Comparison of ENCODE assay signal across 8 cellular contexts in genomic region chr17:41919165-41919817, GRCh38. TPM values are rescaled to one million over a fixed set of nuclear protein-coding genes. Genes with fewer than 3 reads are reported as not detected.
DNase-seq lines count a peak whose midpoint lies in the region; ATAC-seq and TF ChIP-seq lines count a peak whose summit lies in the region.

No MANE protein-coding gene starts in this region.

- H3K27me3 Mint-ChIP-seq in CD4-positive, alpha-beta memory T cell: no peaks in the 10 kb centered on the region
- H3K27me3 Mint-ChIP-seq in GM23338 (ENCODE audit: insufficient read depth, low read depth, poor library complexity): peaks cover 15% of the 10 kb centered on the region
- peaks cover 0 to 9% (median 9%) of the 10 kb centered on the region in 3 donors for H3K27me3 Mint-ChIP-seq in immature natural killer cell (ENCODE audit: low read depth in 3 of 3)

- H2AFZ ChIP-seq in GM23338 (peak overlapping the region; percentile 95), smooth muscle cell (ENCODE audit: low read depth) (peak overlapping the region; percentile 56)

- TF ChIP-seq CTCF in GM23338 (conservative IDR thresholded peaks at IDR 0.05; ENCODE audit: low read depth in 2 of 2): no peak
- TF ChIP-seq CTCF in astrocyte of the spinal cord (IDR thresholded peaks at IDR 0.05; ENCODE audit: low read depth, low read length): no peak
- no peak for TF ChIP-seq CTCF in smooth muscle cell (IDR thresholded peaks at IDR 0.05; ENCODE audit: borderline replicate concordance, insufficient read depth, poor library complexity, severe bottlenecking)

- H3K36me3 ChIP-seq in CD4-positive, alpha-beta memory T cell (ENCODE audit: insufficient read depth, low read length): no peaks in the 10 kb centered on the region
- H3K36me3 ChIP-seq in GM23338 (ENCODE audit: insufficient read depth) (no peaks in the 10 kb centered on the region; the same call in 1 of the 2 replicates), smooth muscle cell (ENCODE audit: low read depth) (no peaks in the 10 kb centered on the region)

- intact Hi-C loops in CD4-positive, alpha-beta memory T cell (cut with micrococcal nuclease): loop anchor here (1.0 kb wide), 5 partner anchors 11 to 236 kb away; partner anchors contain the start of genes CNP, DNAJC7, KLHL11 and ODAD4

- peak overlapping the region; percentile 88 for H3K27ac ChIP-seq in CD4-positive, alpha-beta memory T cell (ENCODE audit: low read depth, low read length)
- peak overlapping the region; percentile 99 for H3K27ac ChIP-seq in GM23338 (ENCODE audit: low read depth)
- H3K27ac ChIP-seq in smooth muscle cell (ENCODE audit: low read depth): peak overlapping the region; percentile 20

- 5% methylated on average over 17 of the region's 33 CpGs for WGBS in smooth muscle cell (ENCODE audit: low lambda C conversion rate)

- ATAC-seq in GM23338: peak; percentile 73
- no peak for ATAC-seq in GM19397 (IDR thresholded peaks at IDR 0.05; ENCODE audit: unreplicated experiment)
- no peak for ATAC-seq in GM19328 (IDR thresholded peaks at IDR 0.05; ENCODE audit: unreplicated experiment)

- H4K20me1 ChIP-seq in GM23338 (replicated peaks; ENCODE audit: insufficient read depth) (peaks cover 36% of the 10 kb centered on the region), smooth muscle cell (ENCODE audit: low read depth) (peaks cover 40% of the 10 kb centered on the region)

- peaks cover 0 to 6% of the 10 kb centered on the region in 2 donors for H3K36me3 Mint-ChIP-seq in CD4-positive, alpha-beta memory T cell
- H3K36me3 Mint-ChIP-seq in GM23338 (ENCODE audit: low read depth): peaks cover 25% of the 10 kb centered on the region
- H3K36me3 Mint-ChIP-seq in immature natural killer cell: no peaks in the 10 kb centered on the region

- H3K9ac ChIP-seq in smooth muscle cell (ENCODE audit: low read depth): no peak overlapping the region

- H3K4me2 ChIP-seq in GM23338: peak overlapping the region; percentile 88
- H3K4me2 ChIP-seq in smooth muscle cell: peak overlapping the region; percentile 93

- H3K4me3 ChIP-seq in CD4-positive, alpha-beta memory T cell (ENCODE audit: low read length in 2 of 2): peak overlapping the region in 1 of 2 donors; percentile 97
- H3K4me3 ChIP-seq in GM23338: peak overlapping the region; percentile 99
- H3K4me3 ChIP-seq in astrocyte of the spinal cord (ENCODE audit: low read depth, low read length): peak overlapping the region; percentile 33
- peak overlapping the region; percentile 91 for H3K4me3 ChIP-seq in smooth muscle cell

- peak overlapping the region; percentile 33 to 96 (median 90) for H3K4me3 Mint-ChIP-seq in CD4-positive, alpha-beta memory T cell
- H3K4me3 Mint-ChIP-seq in GM23338: peak overlapping the region; percentile 90
- peak overlapping the region; percentile 86 to 92 (median 89) for H3K4me3 Mint-ChIP-seq in immature natural killer cell

- peaks cover 21 to 39% (median 30%) of the 10 kb centered on the region in 4 donors for H3K4me1 Mint-ChIP-seq in CD4-positive, alpha-beta memory T cell
- H3K4me1 Mint-ChIP-seq in GM23338: peaks cover 41% of the 10 kb centered on the region
- H3K4me1 Mint-ChIP-seq in immature natural killer cell: peaks cover 29 to 32% of the 10 kb centered on the region in 2 donors

- in situ Hi-C loops in astrocyte of the spinal cord (cut with HindIII; ENCODE audit: low sequenced_read_pairs): no loop called here

- CTCF ChIA-PET in CD4-positive, alpha-beta memory T cell (lab: Charles Lee; ENCODE audit: partially characterized antibody): interaction anchor here (1.6 to 3.3 kb wide), 3 partner anchors 10 to 117 kb away, joined by 4 to 26 read pairs (median 4); partner anchors contain the start of gene ODAD4

- peak in 1 of 5 donors; percentile 6 for DNase-seq in CD4-positive, alpha-beta memory T cell
- DNase-seq in GM23338 (ENCODE audit: low spot score) (peak; percentile 84), NCI-H2171 treated with DMSO at 0.1 percent for 48 hours (lab: John Stamatoyannopoulos, UW) (peak; percentile 80), astrocyte of the spinal cord (ENCODE audit: low read depth, low spot score) (no peak), immature natural killer cell (no peak), smooth muscle cell (lab: John Stamatoyannopoulos, UW; ENCODE audit: unreplicated experiment) (no peak)

- no peaks in the 10 kb centered on the region for H3K9me3 ChIP-seq in CD4-positive, alpha-beta memory T cell (ENCODE audit: control insufficient read depth in 1 of 2, low read length in 2 of 2)
- no peaks in the 10 kb centered on the region for H3K9me3 ChIP-seq in smooth muscle cell (replicated peaks; ENCODE audit: low read depth)

- peak overlapping the region in 3 of 7 donors; percentile 76 to 87 (median 85) for H3K27ac Mint-ChIP-seq in CD4-positive, alpha-beta memory T cell
- H3K27ac Mint-ChIP-seq in GM23338 (peak overlapping the region; percentile 96), immature natural killer cell (peak overlapping the region in 1 of 6 donors; percentile 30)

- no peaks in the 10 kb centered on the region for H3K27me3 ChIP-seq in CD4-positive, alpha-beta memory T cell (ENCODE audit: insufficient read depth, low read length)
- no peaks in the 10 kb centered on the region for H3K27me3 ChIP-seq in GM23338 (ENCODE audit: insufficient read depth)
- H3K27me3 ChIP-seq in smooth muscle cell (ENCODE audit: low read depth): no peaks in the 10 kb centered on the region

- H3K79me2 ChIP-seq in GM23338 (replicated peaks; ENCODE audit: insufficient read depth): peaks cover 45% of the 10 kb centered on the region
- H3K79me2 ChIP-seq in smooth muscle cell (ENCODE audit: low read depth): peaks cover 45% of the 10 kb centered on the region

- POLR2A ChIA-PET in CD4-positive, alpha-beta memory T cell (lab: Charles Lee; ENCODE audit: partially characterized antibody): interaction anchor here (0.6 to 4.7 kb wide), 13 partner anchors 10 to 1079 kb away, joined by 3 to 61 read pairs (median 4); partner anchors contain the start of genes DHX58, DNAJC7, EIF1 and GHDC

- H3K9me3 Mint-ChIP-seq in CD4-positive, alpha-beta memory T cell: no peaks in the 10 kb centered on the region
- H3K9me3 Mint-ChIP-seq in GM23338 (no peaks in the 10 kb centered on the region; the same call in 2 of the 3 replicates), immature natural killer cell (no peaks in the 10 kb centered on the region)

- no peaks in the 10 kb centered on the region for H3K9me2 ChIP-seq in GM23338 (ENCODE audit: insufficient read depth)

- H3F3A ChIP-seq in GM23338 (replicated peaks; ENCODE audit: low read depth) (peaks cover 19% of the 10 kb centered on the region), smooth muscle cell (ENCODE audit: low read depth) (peaks cover 3% of the 10 kb centered on the region)

- peaks cover 41% of the 10 kb centered on the region for H3K4me1 ChIP-seq in CD4-positive, alpha-beta memory T cell (ENCODE audit: insufficient read depth, low read length)
- H3K4me1 ChIP-seq in GM23338 (ENCODE audit: insufficient read depth): peaks cover 43% of the 10 kb centered on the region
- peaks cover 39% of the 10 kb centered on the region for H3K4me1 ChIP-seq in smooth muscle cell (ENCODE audit: low read depth)

TF ChIP-seq in GM23338, 12 proteins besides CTCF, POLR2A, EP300 and RAD21:
- TF ChIP-seq EZH2 (IDR thresholded peaks at IDR 0.05; ENCODE audit: low read depth, unreplicated experiment): no peak
- peak; percentile 70; the same call in 1 of the 2 replicates for TF ChIP-seq POLR2AphosphoS5 (IDR thresholded peaks at IDR 0.05; ENCODE audit: low read depth)

RNA-seq across cellular contexts. Expression of gene ACLY, which starts 0.5 kb away (rescaled TPM):
- 10 to 100 TPM; 84.4 to 88.5 TPM for total RNA-seq in CD4-positive, alpha-beta memory T cell
- polyA plus RNA-seq in CD4-positive, alpha-beta memory T cell: 10 to 100 TPM; 58.7 to 72.1 TPM
- 412 and 439 TPM in 2 replicates for total RNA-seq in GM23338 (2014; rRNA removed; shearing (Covaris generic))
- polyA plus RNA-seq in GM23338 (2016; fragmentation: Nextera tagmentation; extraction: Ambion mirVana) (119 and 121 TPM in 2 replicates), immature natural killer cell (10 to 100 TPM; 46.9 to 99.2 (median 49.3) TPM), smooth muscle cell (119 and 172 TPM in 2 replicates)
- 188 and 217 TPM in 2 replicates for total RNA-seq in smooth muscle cell

RNA-seq across cellular contexts. Expression of gene ODAD4, which starts 11.1 kb away (rescaled TPM):
- under 1 TPM in 1 of 2 experiments, not detected in 1; 0.20 TPM for total RNA-seq in CD4-positive, alpha-beta memory T cell
- polyA plus RNA-seq in CD4-positive, alpha-beta memory T cell: under 1 TPM in 1 of 2 donors, not detected in 1; 0.11 TPM
- 0.12 and 1.8 TPM in 2 replicates for total RNA-seq in GM23338 (2014; rRNA removed; shearing (Covaris generic))
- polyA plus RNA-seq in GM23338 (2016; fragmentation: Nextera tagmentation; extraction: Ambion mirVana) (0.54 and 1.7 TPM in 2 replicates), immature natural killer cell (under 1 TPM in 2 of 3 donors, not detected in 1; 0.15 to 0.38 TPM), smooth muscle cell (3.2 and 3.9 TPM in 2 replicates)
- total RNA-seq in smooth muscle cell: 1.5 and 1.7 TPM in 2 replicates

RNA-seq across cellular contexts. Expression of gene CNP, which starts 47.3 kb away (rescaled TPM):
- 10 to 100 TPM; 31.0 to 36.9 TPM for total RNA-seq in CD4-positive, alpha-beta memory T cell
- polyA plus RNA-seq in CD4-positive, alpha-beta memory T cell: 10 to 100 TPM; 23.6 to 35.7 TPM
- 40.3 and 47.8 TPM in 2 replicates for total RNA-seq in GM23338 (2014; rRNA removed; shearing (Covaris generic))
- 28.3 and 30.8 TPM in 2 replicates for polyA plus RNA-seq in GM23338 (2016; fragmentation: Nextera tagmentation; extraction: Ambion mirVana)
- 10 to 100 TPM; 22.8 to 56.3 (median 44.1) TPM for polyA plus RNA-seq in immature natural killer cell
- total RNA-seq in smooth muscle cell: 28.5 and 34.7 TPM in 2 replicates
- 60.1 and 63.0 TPM in 2 replicates for polyA plus RNA-seq in smooth muscle cell

RNA-seq across cellular contexts. Expression of gene KLHL11, which starts 54.1 kb away (rescaled TPM):
- total RNA-seq in CD4-positive, alpha-beta memory T cell: 10 to 100 TPM; 20.6 to 20.8 TPM
- 1 to 10 TPM; 1.0 to 7.6 TPM for polyA plus RNA-seq in CD4-positive, alpha-beta memory T cell
- 23.7 and 25.5 TPM in 2 replicates for total RNA-seq in GM23338 (2014; rRNA removed; shearing (Covaris generic))
- 6.8 and 8.7 TPM in 2 replicates for polyA plus RNA-seq in GM23338 (2016; fragmentation: Nextera tagmentation; extraction: Ambion mirVana)
- 1 to 10 TPM; 5.9 to 6.4 (median 5.9) TPM for polyA plus RNA-seq in immature natural killer cell
- total RNA-seq in smooth muscle cell: 23.8 and 29.2 TPM in 2 replicates
- 7.9 and 10.0 TPM in 2 replicates for polyA plus RNA-seq in smooth muscle cell

Comparison
In these comparisons a context has a peak if more than half of its experiments do, and no peak if none do; other contexts are left out.
1. DNase-seq: peak in GM23338 (single experiment) and NCI-H2171 treated with DMSO at 0.1 percent for 48 hours (single experiment); none in astrocyte of the spinal cord (single experiment), immature natural killer cell (0 of 3) and smooth muscle cell (single experiment).
2. H3K27ac ChIP-seq: peak in every context shown above with its lines; median percentile 99 in GM23338; 88 in CD4-positive, alpha-beta memory T cell; 20 in smooth muscle cell.
3. Peak in every context shown above with its lines, with median percentiles within 50 percentile points of each other: H3K4me3 Mint-ChIP-seq.